In the genomic region with DNA sequence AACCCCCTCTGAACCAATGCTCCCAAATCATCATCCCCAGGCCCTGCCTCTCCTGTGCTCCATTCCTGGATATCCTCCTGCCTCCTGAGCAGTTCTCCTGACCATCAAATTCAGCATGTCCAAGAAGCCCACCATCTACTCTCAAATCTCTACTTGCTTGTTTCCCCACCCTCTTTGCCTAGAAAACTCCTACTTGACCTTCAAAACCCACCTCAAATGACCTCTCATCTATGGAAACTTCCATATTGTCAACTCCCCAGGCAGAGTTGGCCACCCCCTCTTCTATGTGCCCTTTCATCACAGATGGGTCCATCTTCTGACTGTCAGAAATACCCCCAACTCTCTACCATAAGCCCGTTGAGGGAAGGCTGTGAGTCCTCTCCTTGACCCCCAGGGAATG, we compare ENCODE assay signal across 16 cellular contexts. TPM values are rescaled to one million over a fixed set of nuclear protein-coding genes. Genes with fewer than 3 reads are reported as not detected.
DNase-seq lines count a peak whose midpoint lies in the region; ATAC-seq and TF ChIP-seq lines count a peak whose summit lies in the region.
"Had no signal": no experiment of that assay in that cellular context is flagged by ENCODE, and none has a peak within 500 bp of the region (broad histone marks: within the 10 kb centered on the region; RNA-seq: fewer than 3 reads in every experiment).

No MANE protein-coding gene starts in this region.

- H3K4me3 Mint-ChIP-seq in endothelial cell (ENCODE audit: unreplicated experiment) (peak overlapping the region; percentile 63), neural progenitor cell (no peak overlapping the region)

- no peak overlapping the region for H3K4me2 ChIP-seq in SK-N-SH
- no peak overlapping the region for H3K4me2 ChIP-seq in Karpas-422 (ENCODE audit: low read depth, low read length, poor library complexity, severe bottlenecking)
- H3K4me2 ChIP-seq in neural progenitor cell, result no peak overlapping the region

- H3K27me3 ChIP-seq in SK-N-SH (ENCODE audit: insufficient read depth) (no peaks in the 10 kb centered on the region), Karpas-422 (ENCODE audit: low read length) (no peaks in the 10 kb centered on the region), neural progenitor cell (no peaks in the 10 kb centered on the region)

- peak overlapping the region; percentile 53 for H3K27ac Mint-ChIP-seq in endothelial cell (ENCODE audit: unreplicated experiment)
- H3K27ac Mint-ChIP-seq in neural progenitor cell, result peak overlapping the region; percentile 2

- no peak for ATAC-seq in SK-N-SH treated with all-trans-retinoic acid at 6 μM for 48 hours
- no peak for ATAC-seq in GM21529 (IDR thresholded peaks at IDR 0.05; ENCODE audit: unreplicated experiment)

- H3K79me2 ChIP-seq in SK-N-SH (ENCODE audit: insufficient read depth) (no peaks in the 10 kb centered on the region), Karpas-422 (ENCODE audit: low read length) (no peaks in the 10 kb centered on the region), neural progenitor cell (ENCODE audit: low read depth) (no peaks in the 10 kb centered on the region)

- H3K36me3 ChIP-seq in SK-N-SH (replicated peaks in 1 of 2; ENCODE audit: control insufficient read depth in 1 of 2, insufficient read depth in 2 of 2, low read length in 1 of 2) (no peaks in the 10 kb centered on the region), Karpas-422 (ENCODE audit: insufficient read depth, low read length) (no peaks in the 10 kb centered on the region), neural progenitor cell (no peaks in the 10 kb centered on the region)

- no peak for TF ChIP-seq EP300 in SK-N-SH (IDR thresholded peaks at IDR 0.05; ENCODE audit: borderline replicate concordance in 1 of 2, low read depth in 1 of 2, low read length in 1 of 2)

- H3K4me3 ChIP-seq in SK-N-SH (ENCODE audit: low read depth in 2 of 2, low read length in 1 of 2), result no peak overlapping the region
- no peak overlapping the region for H3K4me3 ChIP-seq in Karpas-422 (ENCODE audit: low read length)
- H3K4me3 ChIP-seq in neural progenitor cell, result no peak overlapping the region
- H3K4me3 ChIP-seq: GM23248 had no signal

- no peaks in the 10 kb centered on the region for H3K9me3 Mint-ChIP-seq in endothelial cell (ENCODE audit: unreplicated experiment)
- no peaks in the 10 kb centered on the region for H3K9me3 Mint-ChIP-seq in neural progenitor cell
- H3K9me3 Mint-ChIP-seq: CD8-positive, alpha-beta memory T cell had no signal

- H3F3A ChIP-seq in SK-N-SH (replicated peaks; ENCODE audit: insufficient read depth) (peaks cover 5% of the 10 kb centered on the region), neural progenitor cell (ENCODE audit: low read depth) (peaks cover 5% of the 10 kb centered on the region)

- H3K27me3 Mint-ChIP-seq in endothelial cell (ENCODE audit: unreplicated experiment), result peaks cover 11% of the 10 kb centered on the region
- H3K27me3 Mint-ChIP-seq in neural progenitor cell (ENCODE audit: insufficient read depth, low read depth), result peaks cover 8% of the 10 kb centered on the region

- TF ChIP-seq CTCF in SK-N-SH (IDR thresholded peaks at IDR 0.05) (no peak), endothelial cell (IDR thresholded peaks at IDR 0.05; ENCODE audit: unreplicated experiment) (no peak), neural progenitor cell (IDR thresholded peaks at IDR 0.05) (no peak)

- H3K9me2 ChIP-seq in SK-N-SH (no peaks in the 10 kb centered on the region), Karpas-422 (replicated peaks; ENCODE audit: insufficient read depth, low read length) (no peaks in the 10 kb centered on the region)

- H3K9ac ChIP-seq in SK-N-SH, result no peak overlapping the region
- H3K9ac ChIP-seq in Karpas-422 (ENCODE audit: low read length), result peak overlapping the region; percentile 41
- no peak overlapping the region for H3K9ac ChIP-seq in neural progenitor cell
- H3K9ac ChIP-seq: GM23248 had no signal

- TF ChIP-seq RAD21 in SK-N-SH (IDR thresholded peaks at IDR 0.05; ENCODE audit: low read length), result no peak

- H3K9me3 ChIP-seq in SK-N-SH (no peaks in the 10 kb centered on the region), Karpas-422 (ENCODE audit: low read length) (no peaks in the 10 kb centered on the region), neural progenitor cell (ENCODE audit: low read depth) (no peaks in the 10 kb centered on the region)

- H3K4me1 ChIP-seq in SK-N-SH (ENCODE audit: control insufficient read depth in 1 of 2, insufficient read depth in 2 of 2, low read depth in 1 of 2, low read length in 1 of 2) (peaks cover 10 to 50% of the 10 kb centered on the region in 2 experiments; a peak in 3 of 4 replicates), Karpas-422 (ENCODE audit: low read length) (peaks cover 53% of the 10 kb centered on the region), neural progenitor cell (peaks cover 22% of the 10 kb centered on the region)

- H4K20me1 ChIP-seq in SK-N-SH (ENCODE audit: insufficient read depth) (peaks cover 13% of the 10 kb centered on the region), Karpas-422 (ENCODE audit: insufficient read depth, low read depth, low read length) (peaks cover 30% of the 10 kb centered on the region; the same call in 1 of the 2 replicates), neural progenitor cell (ENCODE audit: low read depth) (peaks cover 12% of the 10 kb centered on the region)

- CTCF ChIA-PET in SK-N-SH (lab: Yijun Ruan, JAX), result interaction anchor here (0.8 to 25.0 kb wide), 8 partner anchors 13 to 217 kb away, joined by 4 to 707 read pairs (median 36); no protein-coding TSS in a partner anchor

- 86% methylated on average over 1 of the region's 1 CpG for WGBS in SK-N-SH (ENCODE audit: low lambda C conversion rate)

- peaks cover 40% of the 10 kb centered on the region for H3K4me1 Mint-ChIP-seq in endothelial cell (ENCODE audit: unreplicated experiment)
- H3K4me1 Mint-ChIP-seq in neural progenitor cell, result peaks cover 53% of the 10 kb centered on the region

- DNase-seq in SK-N-SH, result no peak
- no peak for DNase-seq in Karpas-422
- no peak for DNase-seq in endothelial cell (ENCODE audit: low spot score)
- no peak for DNase-seq in neural progenitor cell (ENCODE audit: low spot score)
- no peak for DNase-seq in OCI-M2 (lab: John Stamatoyannopoulos, UW; ENCODE audit: unreplicated experiment)
- no peak for DNase-seq in GM03348 (ENCODE audit: low spot score)
- DNase-seq: CD8-positive, alpha-beta memory T cell; GM23248; KBM-7; NCI-H1436 treated with DMSO at 0.1 percent for 48 hours; NCI-H2081; NCI-H510A; SHP77 treated with DMSO at 0.1 percent for 48 hours had no signal

- POLR2A ChIA-PET in SK-N-SH (lab: Yijun Ruan, JAX), result no interaction called here

- peaks cover 7% of the 10 kb centered on the region for H3K36me3 Mint-ChIP-seq in endothelial cell (ENCODE audit: low read depth, unreplicated experiment)
- H3K36me3 Mint-ChIP-seq in neural progenitor cell, result no peaks in the 10 kb centered on the region
- H3K36me3 Mint-ChIP-seq: CD8-positive, alpha-beta memory T cell had no signal

- no peak overlapping the region for H3K27ac ChIP-seq in SK-N-SH (ENCODE audit: low read depth in 2 of 2, low read length in 1 of 2)
- H3K27ac ChIP-seq in Karpas-422 (ENCODE audit: low read length), result no peak overlapping the region
- no peak overlapping the region for H3K27ac ChIP-seq in neural progenitor cell
- H3K27ac ChIP-seq: 22Rv1, GM23248 had no signal

- H2AFZ ChIP-seq in SK-N-SH (ENCODE audit: low read depth), result no peak overlapping the region
- no peak overlapping the region for H2AFZ ChIP-seq in Karpas-422 (ENCODE audit: low read length)
- H2AFZ ChIP-seq in neural progenitor cell (replicated peaks), result no peak overlapping the region
- H2AFZ ChIP-seq: GM23248 had no signal

TF ChIP-seq in SK-N-SH treated with all-trans-retinoic acid at 6 μM for 48 hours, 23 proteins besides CTCF, POLR2A, EP300 and RAD21:
- TF ChIP-seq BACH2 (CRISPR knock-in tag; IDR thresholded peaks at IDR 0.05; ENCODE audit: borderline replicate concordance) (no peak), ZFP3 (CRISPR knock-in tag; IDR thresholded peaks at IDR 0.05) (peak; percentile 97)

TF ChIP-seq in SK-N-SH, 30 proteins besides CTCF, POLR2A, EP300 and RAD21 (continues in another document):
- TF ChIP-seq MEF2A (IDR thresholded peaks at IDR 0.05; ENCODE audit: borderline replicate concordance, low read depth), result no peak
- TF ChIP-seq, protein P1, sequence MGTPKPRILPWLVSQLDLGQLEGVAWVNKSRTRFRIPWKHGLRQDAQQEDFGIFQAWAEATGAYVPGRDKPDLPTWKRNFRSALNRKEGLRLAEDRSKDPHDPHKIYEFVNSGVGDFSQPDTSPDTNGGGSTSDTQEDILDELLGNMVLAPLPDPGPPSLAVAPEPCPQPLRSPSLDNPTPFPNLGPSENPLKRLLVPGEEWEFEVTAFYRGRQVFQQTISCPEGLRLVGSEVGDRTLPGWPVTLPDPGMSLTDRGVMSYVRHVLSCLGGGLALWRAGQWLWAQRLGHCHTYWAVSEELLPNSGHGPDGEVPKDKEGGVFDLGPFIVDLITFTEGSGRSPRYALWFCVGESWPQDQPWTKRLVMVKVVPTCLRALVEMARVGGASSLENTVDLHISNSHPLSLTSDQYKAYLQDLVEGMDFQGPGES (IDR thresholded peaks at IDR 0.05; ENCODE audit: low read depth, low read length), result no peak
- TF ChIP-seq FOSL2 (IDR thresholded peaks at IDR 0.05; ENCODE audit: borderline replicate concordance, low read depth), result no peak
- TF ChIP-seq SIN3A (IDR thresholded peaks at IDR 0.05; ENCODE audit: borderline replicate concordance, low read depth, low read length), result no peak
- no peak for TF ChIP-seq RCOR1 (IDR thresholded peaks at IDR 0.05; ENCODE audit: low read length)
- no peak for TF ChIP-seq GABPA (IDR thresholded peaks at IDR 0.05; ENCODE audit: low read depth)
- no peak for TF ChIP-seq GATA2 (CRISPR knock-in tag; IDR thresholded peaks at IDR 0.05)
- no peak for TF ChIP-seq NFIC (IDR thresholded peaks at IDR 0.05; ENCODE audit: borderline replicate concordance)
- no peak for TF ChIP-seq TAF1 (IDR thresholded peaks at IDR 0.05; ENCODE audit: borderline replicate concordance, low read depth, low read length)
- TF ChIP-seq NRF1 (IDR thresholded peaks at IDR 0.05; ENCODE audit: low read depth, low read length), result no peak

RNA-seq across cellular contexts. Expression of a gene that starts 16.8 kb away (rescaled TPM):
- 10.6 and 13.0 TPM in 2 replicates for polyA plus RNA-seq in SK-N-SH (2012; rRNA removed)
- 4.3 and 8.4 TPM in 2 replicates for polyA plus RNA-seq in SK-N-SH (2012; cell fraction: cytosol; rRNA removed)
- 41.8 and 66.9 TPM in 2 replicates for polyA plus RNA-seq in SK-N-SH (2012; cell fraction: nucleus; rRNA removed)
- 9.2 and 28.5 TPM in 2 replicates for total RNA-seq in Karpas-422 (2014; rRNA removed; shearing (Covaris generic); ENCODE audit: low replicate concordance)
- 0.44 TPM for total RNA-seq in endothelial cell (ENCODE audit: unreplicated experiment)
- 7.1 and 21.2 TPM in 2 replicates for total RNA-seq in neural progenitor cell (ENCODE audit: low replicate concordance)

RNA-seq across cellular contexts. Expression of a gene that starts 43.5 kb away (rescaled TPM):
- 9.0 and 10.4 TPM in 2 replicates for polyA plus RNA-seq in SK-N-SH (2012; rRNA removed)
- polyA plus RNA-seq in SK-N-SH (2012; cell fraction: cytosol; rRNA removed), result 3.0 and 3.8 TPM in 2 replicates
- polyA plus RNA-seq in SK-N-SH (2012; cell fraction: nucleus; rRNA removed), result 38.2 and 47.3 TPM in 2 replicates
- total RNA-seq in Karpas-422 (2014; rRNA removed; shearing (Covaris generic); ENCODE audit: low replicate concordance), result not detected in 2 replicates
- total RNA-seq in endothelial cell (ENCODE audit: unreplicated experiment) (5.3 TPM), neural progenitor cell (ENCODE audit: low replicate concordance) (0.22 and 7.0 TPM in 2 replicates)
- polyA plus RNA-seq: CD8-positive, alpha-beta memory T cell had no signal
